Comparison of ENCODE assay signal across 11 cellular contexts in the genomic region with DNA sequence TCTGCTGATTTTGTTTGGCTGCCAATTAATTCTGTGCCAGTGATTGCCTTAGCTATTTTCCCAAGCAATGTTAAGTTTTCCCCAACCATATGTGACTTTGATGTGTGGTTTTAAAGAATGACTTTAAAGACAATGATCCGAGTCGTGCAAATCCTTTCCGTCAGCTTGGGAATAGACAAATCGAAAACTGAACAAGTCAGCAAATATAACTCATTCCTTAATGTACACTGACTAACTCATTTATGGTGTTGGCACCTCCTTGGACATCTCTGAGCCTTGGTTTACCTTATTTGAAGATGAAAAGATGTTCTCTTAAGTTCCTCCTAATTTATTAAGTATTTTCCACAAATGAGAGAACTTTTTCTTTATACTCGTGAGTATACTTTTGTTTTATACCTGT.
"Had no signal": no experiment of that assay in that cellular context is flagged by ENCODE, and none has a peak within 500 bp of the region (broad histone marks: within the 10 kb centered on the region; RNA-seq: fewer than 3 reads in every experiment).

No MANE protein-coding gene starts in this region.

- H3K4me2 ChIP-seq: GM23338 had no signal

- H3K27ac ChIP-seq: GM23248 had no signal

- DNase-seq: GOT3, H7, H9, HCEC 1CT, HFFc6 had no signal

- H3K4me1 Mint-ChIP-seq: GM23338, H9 had no signal

- H3K9me3 Mint-ChIP-seq: GM23338, H9, HFFc6 had no signal

- H2AFZ ChIP-seq: GM23248, GM23338 had no signal

- H3K4me1 ChIP-seq: HAP-1 had no signal

- H3K9me3 ChIP-seq: HAP-1 had no signal

- H3K4me3 ChIP-seq: GM23248, GM23338, HAP-1 had no signal

- FAIRE-seq: H1, H54 had no signal

- H3K27ac Mint-ChIP-seq: GM23338, H9, HFFc6 had no signal

- H3K36me3 ChIP-seq: HAP-1 had no signal

- H3K4me3 Mint-ChIP-seq: GM23338, H9, HFFc6 had no signal

- ATAC-seq: GM23338, HCT116 had no signal

- H3K9ac ChIP-seq: GM23248 had no signal
